1 cellular context compared by ENCODE assay signal in the genomic region with DNA sequence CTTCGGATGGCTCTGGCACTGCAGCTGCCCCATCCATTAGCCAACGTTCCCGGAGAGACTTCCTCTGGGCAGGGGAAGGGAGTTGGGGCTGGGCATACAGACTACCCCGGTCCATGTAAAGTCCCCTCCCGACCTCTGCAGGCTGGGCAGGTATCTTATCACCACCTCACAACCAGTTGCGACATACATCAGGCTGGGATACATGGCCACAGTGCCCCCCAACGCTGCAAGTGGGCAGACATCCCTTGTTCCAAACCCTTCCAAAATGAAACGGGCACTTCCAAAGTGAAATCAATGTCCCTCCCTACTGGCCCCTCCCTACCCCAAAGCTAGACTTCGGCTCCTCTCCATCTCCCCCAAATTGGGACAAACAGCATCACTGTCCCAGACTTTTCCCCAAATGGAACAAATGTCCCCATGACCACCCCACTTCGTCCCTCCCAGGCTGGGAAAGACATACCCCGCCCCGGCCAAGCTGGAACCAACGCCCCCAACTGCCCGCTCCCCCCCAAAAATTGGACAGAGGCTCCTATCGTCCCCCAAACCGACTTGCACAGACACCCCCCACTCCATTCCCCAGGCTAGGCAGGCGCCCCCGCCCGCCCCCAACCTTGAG.
TF ChIP-seq lines count a peak whose summit lies in the region.

No MANE protein-coding gene starts in this region.

TF ChIP-seq in K562, 482 proteins besides CTCF, POLR2A, EP300 and RAD21:
- TF ChIP-seq ZNF124 (CRISPR knock-in tag; IDR thresholded peaks at IDR 0.05) (no peak), CEBPB (tag; IDR thresholded peaks at IDR 0.05) (peak; percentile 94), RUNX1 (IDR thresholded peaks at IDR 0.05; ENCODE audit: low read depth) (0 out of 2 replicates have a peak, but pooled peaks have one; percentile 36), MTF1 (CRISPR knock-in tag; IDR thresholded peaks at IDR 0.05; ENCODE audit: borderline replicate concordance) (no peak), ZNF212 (CRISPR knock-in tag; IDR thresholded peaks at IDR 0.05) (no peak), HNRNPK (IDR thresholded peaks at IDR 0.05; ENCODE audit: low read depth, low read length, poor library complexity, severe bottlenecking) (no peak), PHF20 (IDR thresholded peaks at IDR 0.05; ENCODE audit: partially characterized antibody) (no peak), CEBPG (CRISPR knock-in tag; IDR thresholded peaks at IDR 0.05) (peak; percentile 76; the same call in 1 of the 2 replicates), CEBPG (tag; conservative IDR thresholded peaks at IDR 0.05 in 1 of 2, IDR thresholded peaks at IDR 0.05 in 1 of 2) (peak; percentile 19 to 63; a peak in 1 of 4 replicates), MYNN (IDR thresholded peaks at IDR 0.05) (no peak), MYNN (CRISPR knock-in tag; IDR thresholded peaks at IDR 0.05) (no peak)
- TF ChIP-seq, protein P1, sequence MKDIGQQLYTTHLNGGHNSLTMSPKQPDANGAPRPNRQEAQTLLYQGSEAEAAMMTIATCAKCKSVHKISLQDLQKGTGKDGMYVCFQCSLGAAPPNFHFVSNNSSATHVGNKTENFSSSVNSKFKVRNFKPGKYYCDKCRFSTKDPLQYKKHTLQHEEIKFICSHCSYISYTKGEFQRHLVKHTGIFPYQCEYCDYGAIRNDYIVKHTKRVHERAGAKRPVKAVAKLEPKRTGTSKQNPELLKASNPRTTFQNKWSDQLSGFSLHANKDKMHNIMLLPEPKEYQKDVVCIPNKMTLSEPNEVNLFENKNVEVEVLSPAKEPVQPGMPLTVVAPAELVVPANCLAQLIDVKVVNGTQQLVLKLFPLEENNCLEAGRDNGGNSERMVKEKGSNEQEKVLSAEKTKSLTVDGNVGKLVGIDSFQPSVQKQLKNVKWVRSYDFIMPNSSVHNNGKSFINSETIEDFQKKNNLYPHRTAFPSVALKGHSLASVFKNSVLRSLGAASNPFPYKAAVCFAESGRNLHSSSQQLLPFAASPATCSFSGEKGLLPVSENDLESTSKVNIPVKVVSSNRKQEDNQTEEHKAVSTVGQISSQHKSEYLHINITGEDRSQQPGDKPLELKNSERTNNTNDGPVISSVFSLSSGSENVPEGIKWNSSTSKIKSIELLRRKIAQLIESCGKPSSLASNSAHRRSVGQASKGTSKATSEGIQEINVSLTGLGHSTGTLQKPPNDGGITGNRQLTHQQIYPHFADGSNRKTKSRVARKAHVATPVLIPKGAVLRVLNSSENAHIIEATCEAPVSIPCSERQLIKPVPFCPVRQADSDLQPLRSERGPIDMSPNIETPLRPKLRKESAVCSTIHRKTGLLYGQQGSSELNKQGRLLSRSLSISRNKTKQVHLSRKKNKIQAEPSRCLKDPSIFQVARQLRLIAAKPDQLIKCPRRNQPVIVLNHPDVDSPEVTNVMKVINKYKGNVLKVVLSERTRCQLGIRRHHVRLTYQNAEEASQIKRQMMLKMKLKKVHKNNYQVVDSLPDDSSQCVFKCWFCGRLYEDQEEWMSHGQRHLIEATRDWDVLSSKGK (CRISPR knock-in tag; IDR thresholded peaks at IDR 0.05) = no peak
- TF ChIP-seq, protein P2, sequence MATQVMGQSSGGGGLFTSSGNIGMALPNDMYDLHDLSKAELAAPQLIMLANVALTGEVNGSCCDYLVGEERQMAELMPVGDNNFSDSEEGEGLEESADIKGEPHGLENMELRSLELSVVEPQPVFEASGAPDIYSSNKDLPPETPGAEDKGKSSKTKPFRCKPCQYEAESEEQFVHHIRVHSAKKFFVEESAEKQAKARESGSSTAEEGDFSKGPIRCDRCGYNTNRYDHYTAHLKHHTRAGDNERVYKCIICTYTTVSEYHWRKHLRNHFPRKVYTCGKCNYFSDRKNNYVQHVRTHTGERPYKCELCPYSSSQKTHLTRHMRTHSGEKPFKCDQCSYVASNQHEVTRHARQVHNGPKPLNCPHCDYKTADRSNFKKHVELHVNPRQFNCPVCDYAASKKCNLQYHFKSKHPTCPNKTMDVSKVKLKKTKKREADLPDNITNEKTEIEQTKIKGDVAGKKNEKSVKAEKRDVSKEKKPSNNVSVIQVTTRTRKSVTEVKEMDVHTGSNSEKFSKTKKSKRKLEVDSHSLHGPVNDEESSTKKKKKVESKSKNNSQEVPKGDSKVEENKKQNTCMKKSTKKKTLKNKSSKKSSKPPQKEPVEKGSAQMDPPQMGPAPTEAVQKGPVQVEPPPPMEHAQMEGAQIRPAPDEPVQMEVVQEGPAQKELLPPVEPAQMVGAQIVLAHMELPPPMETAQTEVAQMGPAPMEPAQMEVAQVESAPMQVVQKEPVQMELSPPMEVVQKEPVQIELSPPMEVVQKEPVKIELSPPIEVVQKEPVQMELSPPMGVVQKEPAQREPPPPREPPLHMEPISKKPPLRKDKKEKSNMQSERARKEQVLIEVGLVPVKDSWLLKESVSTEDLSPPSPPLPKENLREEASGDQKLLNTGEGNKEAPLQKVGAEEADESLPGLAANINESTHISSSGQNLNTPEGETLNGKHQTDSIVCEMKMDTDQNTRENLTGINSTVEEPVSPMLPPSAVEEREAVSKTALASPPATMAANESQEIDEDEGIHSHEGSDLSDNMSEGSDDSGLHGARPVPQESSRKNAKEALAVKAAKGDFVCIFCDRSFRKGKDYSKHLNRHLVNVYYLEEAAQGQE (CRISPR knock-in tag; IDR thresholded peaks at IDR 0.05; ENCODE audit: low read depth) = no peak
- TF ChIP-seq, protein P3, sequence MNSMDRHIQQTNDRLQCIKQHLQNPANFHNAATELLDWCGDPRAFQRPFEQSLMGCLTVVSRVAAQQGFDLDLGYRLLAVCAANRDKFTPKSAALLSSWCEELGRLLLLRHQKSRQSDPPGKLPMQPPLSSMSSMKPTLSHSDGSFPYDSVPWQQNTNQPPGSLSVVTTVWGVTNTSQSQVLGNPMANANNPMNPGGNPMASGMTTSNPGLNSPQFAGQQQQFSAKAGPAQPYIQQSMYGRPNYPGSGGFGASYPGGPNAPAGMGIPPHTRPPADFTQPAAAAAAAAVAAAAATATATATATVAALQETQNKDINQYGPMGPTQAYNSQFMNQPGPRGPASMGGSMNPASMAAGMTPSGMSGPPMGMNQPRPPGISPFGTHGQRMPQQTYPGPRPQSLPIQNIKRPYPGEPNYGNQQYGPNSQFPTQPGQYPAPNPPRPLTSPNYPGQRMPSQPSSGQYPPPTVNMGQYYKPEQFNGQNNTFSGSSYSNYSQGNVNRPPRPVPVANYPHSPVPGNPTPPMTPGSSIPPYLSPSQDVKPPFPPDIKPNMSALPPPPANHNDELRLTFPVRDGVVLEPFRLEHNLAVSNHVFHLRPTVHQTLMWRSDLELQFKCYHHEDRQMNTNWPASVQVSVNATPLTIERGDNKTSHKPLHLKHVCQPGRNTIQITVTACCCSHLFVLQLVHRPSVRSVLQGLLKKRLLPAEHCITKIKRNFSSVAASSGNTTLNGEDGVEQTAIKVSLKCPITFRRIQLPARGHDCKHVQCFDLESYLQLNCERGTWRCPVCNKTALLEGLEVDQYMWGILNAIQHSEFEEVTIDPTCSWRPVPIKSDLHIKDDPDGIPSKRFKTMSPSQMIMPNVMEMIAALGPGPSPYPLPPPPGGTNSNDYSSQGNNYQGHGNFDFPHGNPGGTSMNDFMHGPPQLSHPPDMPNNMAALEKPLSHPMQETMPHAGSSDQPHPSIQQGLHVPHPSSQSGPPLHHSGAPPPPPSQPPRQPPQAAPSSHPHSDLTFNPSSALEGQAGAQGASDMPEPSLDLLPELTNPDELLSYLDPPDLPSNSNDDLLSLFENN (IDR thresholded peaks at IDR 0.05; ENCODE audit: low read depth in 2 of 2, low read length in 2 of 2) = no peak
- TF ChIP-seq, protein P4, sequence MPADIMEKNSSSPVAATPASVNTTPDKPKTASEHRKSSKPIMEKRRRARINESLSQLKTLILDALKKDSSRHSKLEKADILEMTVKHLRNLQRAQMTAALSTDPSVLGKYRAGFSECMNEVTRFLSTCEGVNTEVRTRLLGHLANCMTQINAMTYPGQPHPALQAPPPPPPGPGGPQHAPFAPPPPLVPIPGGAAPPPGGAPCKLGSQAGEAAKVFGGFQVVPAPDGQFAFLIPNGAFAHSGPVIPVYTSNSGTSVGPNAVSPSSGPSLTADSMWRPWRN (IDR thresholded peaks at IDR 0.05; ENCODE audit: low read depth) = no peak
- TF ChIP-seq, protein P5, sequence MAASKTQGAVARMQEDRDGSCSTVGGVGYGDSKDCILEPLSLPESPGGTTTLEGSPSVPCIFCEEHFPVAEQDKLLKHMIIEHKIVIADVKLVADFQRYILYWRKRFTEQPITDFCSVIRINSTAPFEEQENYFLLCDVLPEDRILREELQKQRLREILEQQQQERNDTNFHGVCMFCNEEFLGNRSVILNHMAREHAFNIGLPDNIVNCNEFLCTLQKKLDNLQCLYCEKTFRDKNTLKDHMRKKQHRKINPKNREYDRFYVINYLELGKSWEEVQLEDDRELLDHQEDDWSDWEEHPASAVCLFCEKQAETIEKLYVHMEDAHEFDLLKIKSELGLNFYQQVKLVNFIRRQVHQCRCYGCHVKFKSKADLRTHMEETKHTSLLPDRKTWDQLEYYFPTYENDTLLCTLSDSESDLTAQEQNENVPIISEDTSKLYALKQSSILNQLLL (CRISPR knock-in tag; IDR thresholded peaks at IDR 0.05; ENCODE audit: borderline replicate concordance) = no peak
